9 cellular contexts compared by ENCODE assay signal in genomic region chr6:111724505-111724904, GRCh38.
A peak's percentile ranks its signal among the peaks of the same experiment; 100 is the strongest.
DNase-seq lines count a peak whose midpoint lies in the region; ATAC-seq, FAIRE-seq and TF ChIP-seq lines count a peak whose summit lies in the region.
"Had no signal": no experiment of that assay in that cellular context is flagged by ENCODE, and none has a peak within 500 bp of the region (broad histone marks: within the 10 kb centered on the region; RNA-seq: fewer than 3 reads in every experiment).

No MANE protein-coding gene starts in this region.

- H3K27ac Mint-ChIP-seq in CD8-positive, alpha-beta memory T cell = peak overlapping the region; percentile 91 to 100 (median 96)

- no peak for TF ChIP-seq CTCF in K562 (IDR thresholded peaks at IDR 0.05 in 2 of 3, conservative IDR thresholded peaks at IDR 0.05 in 1 of 3; ENCODE audit: insufficient read depth in 2 of 3, low read depth in 1 of 3, low read length in 3 of 3)

- H3K79me2 ChIP-seq in K562 (ENCODE audit: control insufficient read depth, insufficient read depth, low read length) = no peaks in the 10 kb centered on the region

- TF ChIP-seq RAD21 in K562 (CRISPR knock-in tag; conservative IDR thresholded peaks at IDR 0.05 in 1 of 2, IDR thresholded peaks at IDR 0.05 in 1 of 2) = no peak

- H3K36me3 Mint-ChIP-seq in CD8-positive, alpha-beta memory T cell = peaks cover 0 to 90% (median 12%) of the 10 kb centered on the region in 3 donors

- no peaks in the 10 kb centered on the region for H3K27me3 Mint-ChIP-seq in CD8-positive, alpha-beta memory T cell

- peaks cover 10% of the 10 kb centered on the region for H3K36me3 ChIP-seq in CD8-positive, alpha-beta memory T cell (ENCODE audit: insufficient read depth, low read length)
- H3K36me3 ChIP-seq in K562 (ENCODE audit: control insufficient read depth, insufficient read depth, low read length) = no peaks in the 10 kb centered on the region

- H4K20me1 ChIP-seq in K562 (replicated peaks; ENCODE audit: control insufficient read depth, insufficient read depth, low read length) = peaks cover 7% of the 10 kb centered on the region; the same call in 1 of the 2 replicates

- H3K4me1 ChIP-seq in CD8-positive, alpha-beta memory T cell (ENCODE audit: insufficient read depth, low read length) = peaks cover 81% of the 10 kb centered on the region
- no peaks in the 10 kb centered on the region for H3K4me1 ChIP-seq in K562 (replicated peaks in 1 of 2; ENCODE audit: control insufficient read depth in 2 of 2, insufficient read depth in 2 of 2, low read length in 2 of 2)

- no TSS peak for BruUV-seq in K562 (replicated peaks; lab: Mats Ljungman, UMichigan)

- H3K9me3 ChIP-seq in CD8-positive, alpha-beta memory T cell (ENCODE audit: low read length) = no peaks in the 10 kb centered on the region
- no peaks in the 10 kb centered on the region for H3K9me3 ChIP-seq in K562 (replicated peaks; ENCODE audit: control insufficient read depth, insufficient read depth, low read depth, low read length)

- H3K9ac ChIP-seq in K562 (ENCODE audit: insufficient read depth in 1 of 2, low read depth in 2 of 2, low read length in 2 of 2) = no peak overlapping the region

- ATAC-seq in GM19467 (IDR thresholded peaks at IDR 0.05; ENCODE audit: unreplicated experiment) (peak; percentile 98), HG03457 (IDR thresholded peaks at IDR 0.05; ENCODE audit: unreplicated experiment) (peak; percentile 95), K562 (no peak)

- H3K9me1 ChIP-seq in K562 (ENCODE audit: control insufficient read depth, insufficient read depth, low read length) = no peaks in the 10 kb centered on the region

- no peak for FAIRE-seq in K562 (lab: Jason Lieb, UNC)

- H3K4me1 Mint-ChIP-seq in CD8-positive, alpha-beta memory T cell = peaks cover 94 to 99% (median 98%) of the 10 kb centered on the region in 3 donors

- no peaks in the 10 kb centered on the region for H3K9me3 Mint-ChIP-seq in CD8-positive, alpha-beta memory T cell

- DNase-seq in CD8-positive, alpha-beta memory T cell = peak in 2 of 5 donors; percentile 39 to 58
- no peak for DNase-seq in K562 (ENCODE audit: extremely low read depth in 1 of 4, low spot score in 3 of 4)
- DNase-seq in putamen (ENCODE audit: low spot score) = no peak
- no peak for DNase-seq in NCI-H748 (lab: John Stamatoyannopoulos, UW; ENCODE audit: unreplicated experiment)
- DNase-seq in DMS 273 (lab: John Stamatoyannopoulos, UW; ENCODE audit: unreplicated experiment) = no peak
- no peak for DNase-seq in head of caudate nucleus

- CTCF ChIA-PET in CD8-positive, alpha-beta memory T cell (lab: Charles Lee) = interaction anchor here (0.7 to 1.6 kb wide), 3 partner anchors 14 to 274 kb away, joined by 3 read pairs; no protein-coding TSS in a partner anchor
- CTCF ChIA-PET in K562 (lab: Yijun Ruan, JAX; ENCODE audit: low intra/inter-chr PET ratio) = no interaction called here

- no peak for TF ChIP-seq EP300 in K562 (IDR thresholded peaks at IDR 0.05; ENCODE audit: low read length)

- peak overlapping the region; percentile 53 to 88 (median 79) for H3K4me3 Mint-ChIP-seq in CD8-positive, alpha-beta memory T cell

- intact Hi-C loops in K562 (cut with micrococcal nuclease) (no loop called here), head of caudate nucleus (cut with DNase I) (no loop called here)

- in situ Hi-C loops in K562 (cut with MboI) = loop anchor here (25.0 kb wide), 1 partner anchor 588 kb away; no protein-coding TSS in a partner anchor

- peak overlapping the region; percentile 31 for H3K4me3 ChIP-seq in CD8-positive, alpha-beta memory T cell (ENCODE audit: low read length)
- no peak overlapping the region for H3K4me3 ChIP-seq in K562
- H3K4me3 ChIP-seq: lung had no signal

- no peak overlapping the region for H3K4me2 ChIP-seq in K562 (ENCODE audit: insufficient read depth, low read length)

- WGBS in K562 (ENCODE audit: insufficient coverage, low coverage, missing lambda C conversion rate) = 0% methylated on average over 3 of the region's 3 CpGs

- H3K27me3 ChIP-seq in CD8-positive, alpha-beta memory T cell (ENCODE audit: insufficient read depth, low read length, poor library complexity, severe bottlenecking) = no peaks in the 10 kb centered on the region
- H3K27me3 ChIP-seq in K562 (ENCODE audit: control insufficient read depth in 2 of 2, insufficient read depth in 2 of 2, low read length in 2 of 2) = peaks cover 6 to 29% of the 10 kb centered on the region in 2 experiments

- no peak overlapping the region for H3K27ac ChIP-seq in CD8-positive, alpha-beta memory T cell (ENCODE audit: low read depth, low read length)
- no peak overlapping the region for H3K27ac ChIP-seq in K562 (ENCODE audit: extremely low read depth, low read depth, low read length)

- POLR2A ChIA-PET in CD8-positive, alpha-beta memory T cell (lab: Charles Lee) = interaction anchor here (1.0 kb wide), 1 partner anchor 16 kb away, joined by 4 read pairs; no protein-coding TSS in a partner anchor
- POLR2A ChIA-PET in K562 (lab: Yijun Ruan, JAX) = no interaction called here

- H2AFZ ChIP-seq in K562 (ENCODE audit: low read depth, low read length) = no peak overlapping the region

- TF ChIP-seq POLR2A in K562 (conservative IDR thresholded peaks at IDR 0.05) = no peak

TF ChIP-seq in K562, 482 proteins besides CTCF, POLR2A, EP300 and RAD21:
- TF ChIP-seq FOXP1 (CRISPR knock-in tag; IDR thresholded peaks at IDR 0.05) = no peak
- TF ChIP-seq SPI1 (IDR thresholded peaks at IDR 0.05; ENCODE audit: borderline replicate concordance, low read depth, low read length) = peak; percentile 67
- TF ChIP-seq XRCC4 (IDR thresholded peaks at IDR 0.05; ENCODE audit: extremely low read depth, insufficient read depth, insufficient read length) = no peak
